Comparison of ENCODE assay signal across 1 cellular context in the genomic region with DNA sequence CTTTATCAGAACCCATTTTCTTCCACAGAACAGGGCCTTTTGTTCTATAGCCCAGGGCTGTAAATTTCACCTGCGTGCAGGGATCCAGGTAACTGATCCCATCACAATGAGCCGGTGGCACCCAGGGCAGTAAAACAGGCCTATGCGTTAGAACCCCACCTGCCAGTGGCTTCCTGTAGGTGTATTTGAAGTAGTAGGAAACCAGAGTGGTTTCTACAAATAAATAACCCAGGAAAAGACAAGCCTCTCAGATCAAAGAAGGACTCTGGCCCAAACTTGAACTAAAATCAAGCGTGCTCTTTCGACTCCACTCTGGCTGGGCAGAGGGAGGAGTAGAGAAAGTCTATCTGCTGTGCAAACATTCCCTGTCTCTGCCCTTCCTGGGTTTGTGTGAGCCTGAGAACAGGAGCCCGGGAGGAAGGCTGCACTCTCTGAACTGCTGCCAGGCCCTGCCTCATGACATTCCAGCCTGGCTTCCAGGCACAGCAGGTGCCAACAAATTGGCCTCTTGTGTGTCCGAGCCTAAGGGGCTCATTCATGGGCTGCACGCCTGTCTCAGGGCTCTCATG.
TF ChIP-seq lines count a peak whose summit lies in the region.

No MANE protein-coding gene starts in this region.

TF ChIP-seq in HepG2, 621 proteins besides CTCF, POLR2A, EP300 and RAD21 (continued from another document and continues in another):
- TF ChIP-seq GLMP (CRISPR knock-in tag; IDR thresholded peaks at IDR 0.05; ENCODE audit: borderline replicate concordance) (no peak), MXD3 (CRISPR knock-in tag; IDR thresholded peaks at IDR 0.05) (no peak), ZNF800 (CRISPR knock-in tag; IDR thresholded peaks at IDR 0.05) (peak; percentile 68), ZNF569 (CRISPR knock-in tag; IDR thresholded peaks at IDR 0.05; ENCODE audit: borderline replicate concordance) (no peak), PCBP2 (optimal IDR thresholded peaks at IDR 0.05; ENCODE audit: low read depth, low read length, poor library complexity, severe bottlenecking) (no peak), ZNF678 (CRISPR knock-in tag; IDR thresholded peaks at IDR 0.05) (no peak), ZNF205 (CRISPR knock-in tag; IDR thresholded peaks at IDR 0.05) (peak; percentile 59; the same call in 1 of the 2 replicates), ZNF589 (CRISPR knock-in tag; conservative IDR thresholded peaks at IDR 0.05) (no peak), ZNF615 (CRISPR knock-in tag; IDR thresholded peaks at IDR 0.05; ENCODE audit: borderline replicate concordance) (no peak), ZFP36L1 (CRISPR knock-in tag; IDR thresholded peaks at IDR 0.05) (no peak), KDM3A (CRISPR knock-in tag; IDR thresholded peaks at IDR 0.05; ENCODE audit: low read depth) (0 out of 2 replicates have a peak, but pooled peaks have one; percentile 34), ZNF670 (CRISPR knock-in tag; IDR thresholded peaks at IDR 0.05; ENCODE audit: borderline replicate concordance) (no peak), FOSL1 (CRISPR knock-in tag; IDR thresholded peaks at IDR 0.05; ENCODE audit: borderline replicate concordance) (no peak; the same call in 1 of the 2 replicates), ZMYM2 (CRISPR knock-in tag; IDR thresholded peaks at IDR 0.05) (0 out of 2 replicates have a peak, but pooled peaks have one; percentile 62), HNRNPL (IDR thresholded peaks at IDR 0.05; ENCODE audit: low read depth, low read length) (peak; percentile 80), ARID2 (CRISPR knock-in tag; IDR thresholded peaks at IDR 0.05; ENCODE audit: borderline replicate concordance) (no peak), STAG1 (CRISPR knock-in tag; IDR thresholded peaks at IDR 0.05) (peak; percentile 32), ZNF781 (CRISPR knock-in tag; IDR thresholded peaks at IDR 0.05; ENCODE audit: borderline replicate concordance, not compliant biosample characterization) (no peak), ZBTB4 (CRISPR knock-in tag; IDR thresholded peaks at IDR 0.05; ENCODE audit: borderline replicate concordance) (no peak), NKX3-1 (CRISPR knock-in tag; IDR thresholded peaks at IDR 0.05) (0 out of 2 replicates have a peak, but pooled peaks have one; percentile 18), MXD1 (CRISPR knock-in tag; IDR thresholded peaks at IDR 0.05) (no peak), ZNF124 (CRISPR knock-in tag; IDR thresholded peaks at IDR 0.05) (peak; percentile 72; the same call in 1 of the 2 replicates), E2F2 (CRISPR knock-in tag; IDR thresholded peaks at IDR 0.05; ENCODE audit: borderline replicate concordance) (no peak), MIER2 (CRISPR knock-in tag; IDR thresholded peaks at IDR 0.05) (peak; percentile 82), ASH2L (IDR thresholded peaks at IDR 0.05; ENCODE audit: insufficient read length, low read depth, low read length) (peak; percentile 63), SMC3 (IDR thresholded peaks at IDR 0.05; ENCODE audit: low read length) (peak; percentile 46; the same call in 1 of the 2 replicates)
- TF ChIP-seq, protein P1, sequence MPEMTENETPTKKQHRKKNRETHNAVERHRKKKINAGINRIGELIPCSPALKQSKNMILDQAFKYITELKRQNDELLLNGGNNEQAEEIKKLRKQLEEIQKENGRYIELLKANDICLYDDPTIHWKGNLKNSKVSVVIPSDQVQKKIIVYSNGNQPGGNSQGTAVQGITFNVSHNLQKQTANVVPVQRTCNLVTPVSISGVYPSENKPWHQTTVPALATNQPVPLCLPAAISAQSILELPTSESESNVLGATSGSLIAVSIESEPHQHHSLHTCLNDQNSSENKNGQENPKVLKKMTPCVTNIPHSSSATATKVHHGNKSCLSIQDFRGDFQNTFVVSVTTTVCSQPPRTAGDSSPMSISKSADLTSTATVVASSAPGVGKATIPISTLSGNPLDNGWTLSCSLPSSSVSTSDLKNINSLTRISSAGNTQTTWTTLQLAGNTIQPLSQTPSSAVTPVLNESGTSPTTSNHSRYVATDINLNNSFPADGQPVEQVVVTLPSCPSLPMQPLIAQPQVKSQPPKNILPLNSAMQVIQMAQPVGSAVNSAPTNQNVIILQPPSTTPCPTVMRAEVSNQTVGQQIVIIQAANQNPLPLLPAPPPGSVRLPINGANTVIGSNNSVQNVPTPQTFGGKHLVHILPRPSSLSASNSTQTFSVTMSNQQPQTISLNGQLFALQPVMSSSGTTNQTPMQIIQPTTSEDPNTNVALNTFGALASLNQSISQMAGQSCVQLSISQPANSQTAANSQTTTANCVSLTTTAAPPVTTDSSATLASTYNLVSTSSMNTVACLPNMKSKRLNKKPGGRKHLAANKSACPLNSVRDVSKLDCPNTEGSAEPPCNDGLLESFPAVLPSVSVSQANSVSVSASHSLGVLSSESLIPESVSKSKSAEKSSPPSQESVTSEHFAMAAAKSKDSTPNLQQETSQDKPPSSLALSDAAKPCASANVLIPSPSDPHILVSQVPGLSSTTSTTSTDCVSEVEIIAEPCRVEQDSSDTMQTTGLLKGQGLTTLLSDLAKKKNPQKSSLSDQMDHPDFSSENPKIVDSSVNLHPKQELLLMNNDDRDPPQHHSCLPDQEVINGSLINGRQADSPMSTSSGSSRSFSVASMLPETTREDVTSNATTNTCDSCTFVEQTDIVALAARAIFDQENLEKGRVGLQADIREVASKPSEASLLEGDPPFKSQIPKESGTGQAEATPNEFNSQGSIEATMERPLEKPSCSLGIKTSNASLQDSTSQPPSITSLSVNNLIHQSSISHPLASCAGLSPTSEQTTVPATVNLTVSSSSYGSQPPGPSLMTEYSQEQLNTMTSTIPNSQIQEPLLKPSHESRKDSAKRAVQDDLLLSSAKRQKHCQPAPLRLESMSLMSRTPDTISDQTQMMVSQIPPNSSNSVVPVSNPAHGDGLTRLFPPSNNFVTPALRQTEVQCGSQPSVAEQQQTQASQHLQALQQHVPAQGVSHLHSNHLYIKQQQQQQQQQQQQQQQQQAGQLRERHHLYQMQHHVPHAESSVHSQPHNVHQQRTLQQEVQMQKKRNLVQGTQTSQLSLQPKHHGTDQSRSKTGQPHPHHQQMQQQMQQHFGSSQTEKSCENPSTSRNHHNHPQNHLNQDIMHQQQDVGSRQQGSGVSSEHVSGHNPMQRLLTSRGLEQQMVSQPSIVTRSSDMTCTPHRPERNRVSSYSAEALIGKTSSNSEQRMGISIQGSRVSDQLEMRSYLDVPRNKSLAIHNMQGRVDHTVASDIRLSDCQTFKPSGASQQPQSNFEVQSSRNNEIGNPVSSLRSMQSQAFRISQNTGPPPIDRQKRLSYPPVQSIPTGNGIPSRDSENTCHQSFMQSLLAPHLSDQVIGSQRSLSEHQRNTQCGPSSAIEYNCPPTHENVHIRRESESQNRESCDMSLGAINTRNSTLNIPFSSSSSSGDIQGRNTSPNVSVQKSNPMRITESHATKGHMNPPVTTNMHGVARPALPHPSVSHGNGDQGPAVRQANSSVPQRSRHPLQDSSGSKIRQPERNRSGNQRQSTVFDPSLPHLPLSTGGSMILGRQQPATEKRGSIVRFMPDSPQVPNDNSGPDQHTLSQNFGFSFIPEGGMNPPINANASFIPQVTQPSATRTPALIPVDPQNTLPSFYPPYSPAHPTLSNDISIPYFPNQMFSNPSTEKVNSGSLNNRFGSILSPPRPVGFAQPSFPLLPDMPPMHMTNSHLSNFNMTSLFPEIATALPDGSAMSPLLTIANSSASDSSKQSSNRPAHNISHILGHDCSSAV (CRISPR knock-in tag; IDR thresholded peaks at IDR 0.05; ENCODE audit: borderline replicate concordance): no peak
- TF ChIP-seq, protein P2, sequence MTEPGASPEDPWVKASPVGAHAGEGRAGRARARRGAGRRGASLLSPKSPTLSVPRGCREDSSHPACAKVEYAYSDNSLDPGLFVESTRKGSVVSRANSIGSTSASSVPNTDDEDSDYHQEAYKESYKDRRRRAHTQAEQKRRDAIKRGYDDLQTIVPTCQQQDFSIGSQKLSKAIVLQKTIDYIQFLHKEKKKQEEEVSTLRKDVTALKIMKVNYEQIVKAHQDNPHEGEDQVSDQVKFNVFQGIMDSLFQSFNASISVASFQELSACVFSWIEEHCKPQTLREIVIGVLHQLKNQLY (CRISPR knock-in tag; IDR thresholded peaks at IDR 0.05): peak; percentile 46; the same call in 1 of the 2 replicates
- TF ChIP-seq, protein P3, sequence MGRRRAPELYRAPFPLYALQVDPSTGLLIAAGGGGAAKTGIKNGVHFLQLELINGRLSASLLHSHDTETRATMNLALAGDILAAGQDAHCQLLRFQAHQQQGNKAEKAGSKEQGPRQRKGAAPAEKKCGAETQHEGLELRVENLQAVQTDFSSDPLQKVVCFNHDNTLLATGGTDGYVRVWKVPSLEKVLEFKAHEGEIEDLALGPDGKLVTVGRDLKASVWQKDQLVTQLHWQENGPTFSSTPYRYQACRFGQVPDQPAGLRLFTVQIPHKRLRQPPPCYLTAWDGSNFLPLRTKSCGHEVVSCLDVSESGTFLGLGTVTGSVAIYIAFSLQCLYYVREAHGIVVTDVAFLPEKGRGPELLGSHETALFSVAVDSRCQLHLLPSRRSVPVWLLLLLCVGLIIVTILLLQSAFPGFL (CRISPR knock-in tag; IDR thresholded peaks at IDR 0.05): no peak
- TF ChIP-seq, protein P4, sequence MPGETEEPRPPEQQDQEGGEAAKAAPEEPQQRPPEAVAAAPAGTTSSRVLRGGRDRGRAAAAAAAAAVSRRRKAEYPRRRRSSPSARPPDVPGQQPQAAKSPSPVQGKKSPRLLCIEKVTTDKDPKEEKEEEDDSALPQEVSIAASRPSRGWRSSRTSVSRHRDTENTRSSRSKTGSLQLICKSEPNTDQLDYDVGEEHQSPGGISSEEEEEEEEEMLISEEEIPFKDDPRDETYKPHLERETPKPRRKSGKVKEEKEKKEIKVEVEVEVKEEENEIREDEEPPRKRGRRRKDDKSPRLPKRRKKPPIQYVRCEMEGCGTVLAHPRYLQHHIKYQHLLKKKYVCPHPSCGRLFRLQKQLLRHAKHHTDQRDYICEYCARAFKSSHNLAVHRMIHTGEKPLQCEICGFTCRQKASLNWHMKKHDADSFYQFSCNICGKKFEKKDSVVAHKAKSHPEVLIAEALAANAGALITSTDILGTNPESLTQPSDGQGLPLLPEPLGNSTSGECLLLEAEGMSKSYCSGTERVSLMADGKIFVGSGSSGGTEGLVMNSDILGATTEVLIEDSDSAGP (CRISPR knock-in tag; IDR thresholded peaks at IDR 0.05; ENCODE audit: borderline replicate concordance): peak; percentile 49; the same call in 1 of the 2 replicates
